ENCODE assay signal across 18 cellular contexts in the genomic region with DNA sequence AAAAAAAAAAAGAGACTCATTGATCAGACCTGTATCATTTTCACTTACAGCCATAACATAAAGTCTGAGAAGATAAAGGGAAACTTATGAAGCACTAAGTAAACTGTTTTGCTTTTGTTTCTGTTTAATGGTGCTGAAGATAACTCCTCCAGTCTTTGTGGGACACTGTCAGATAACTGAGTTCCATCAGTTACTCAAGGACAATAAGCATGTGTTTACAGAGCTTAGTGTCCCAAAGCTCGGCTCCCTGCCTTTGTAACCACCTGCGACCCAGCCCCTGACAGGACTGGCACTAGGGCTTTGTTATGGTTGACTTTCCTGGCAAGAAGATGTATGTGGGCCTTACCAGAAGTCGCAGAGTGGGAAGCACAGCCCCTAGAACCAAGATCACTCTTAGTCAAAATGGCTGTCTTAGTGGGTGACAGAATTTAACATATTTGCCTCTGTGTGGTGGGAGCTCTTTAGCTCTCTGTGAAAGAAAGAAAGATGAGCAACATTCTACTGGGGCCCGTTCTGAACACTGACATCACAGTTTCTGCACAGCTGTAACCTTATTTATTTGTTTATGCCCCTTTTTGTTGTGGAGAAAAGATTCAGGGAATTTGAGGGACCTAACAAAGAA.
"Had no signal": no experiment of that assay in that cellular context is flagged by ENCODE, and none has a peak within 500 bp of the region (broad histone marks: within the 10 kb centered on the region; RNA-seq: fewer than 3 reads in every experiment).

No MANE protein-coding gene starts in this region.

- ATAC-seq: activated CD8-positive, alpha-beta memory T cell treated with anti-CD3 and anti-CD28 coated beads, Interleukin-2, amount 10 ng/mL, durations not matched to agents 7 days and 5 days; left lung; SK-N-SH treated with all-trans-retinoic acid at 6 μM for 48 hours had no signal

- H3K27ac ChIP-seq: left lung, skin epidermis, thoracic aorta had no signal

- H3K9me3 Mint-ChIP-seq: activated CD4-positive, alpha-beta memory T cell treated with anti-CD3 and anti-CD28 coated beads for 36 hours had no signal

- H3K4me1 ChIP-seq: left lung had no signal

- H3K4me3 ChIP-seq: left lung, skin epidermis, thoracic aorta had no signal

- H3K9me3 ChIP-seq: left lung, thoracic aorta had no signal

- H3K27me3 Mint-ChIP-seq: activated CD4-positive, alpha-beta memory T cell treated with anti-CD3 and anti-CD28 coated beads for 36 hours; activated CD8-positive, alpha-beta memory T cell treated with anti-CD3 and anti-CD28 coated beads, Interleukin-2, amount 10 ng/mL, durations not matched to agents 7 days and 5 days; activated naive CD8-positive, alpha-beta T cell had no signal

- H3K27ac Mint-ChIP-seq: activated CD4-positive, alpha-beta memory T cell treated with anti-CD3 and anti-CD28 coated beads for 36 hours; activated CD8-positive, alpha-beta memory T cell treated with anti-CD3 and anti-CD28 coated beads, Interleukin-2, amount 10 ng/mL, durations not matched to agents 7 days and 5 days; activated naive CD8-positive, alpha-beta T cell had no signal

- DNase-seq: activated CD4-positive, alpha-beta memory T cell treated with anti-CD3 and anti-CD28 coated beads for 36 hours; activated CD8-positive, alpha-beta memory T cell treated with anti-CD3 and anti-CD28 coated beads, Interleukin-2, amount 10 ng/mL, durations not matched to agents 7 days and 5 days; activated effector memory CD4-positive, alpha-beta T cell treated with anti-CD3 and anti-CD28 coated beads, Interleukin-2, amount 50 U/mL, for 16 hours; activated T-cell treated with anti-CD3 and anti-CD28 coated beads, Interleukin-2, amount 50 U/mL, for 1 hour; dermis blood vessel endothelial cell; hippocampal formation; kidney; left lung; mammary epithelial cell; stimulated activated CD4-positive, alpha-beta T cell treated with anti-CD3 and anti-CD28 coated beads, Interleukin-15, amount 100 ng/mL, for 24 hours; stimulated activated CD4-positive, alpha-beta T cell treated with anti-CD3 and anti-CD28 coated beads, Interleukin-4, amount 100 ng/mL, for 24 hours; stimulated activated naive CD4-positive, alpha-beta T cell treated with Interleukin-2 at 50 U/mL for 16 hours; T-helper 1 cell had no signal

- H3K27me3 ChIP-seq: left lung had no signal

- FAIRE-seq: kidney, urothelium cell line had no signal

- H3K4me3 Mint-ChIP-seq: activated CD4-positive, alpha-beta memory T cell treated with anti-CD3 and anti-CD28 coated beads for 36 hours; activated CD8-positive, alpha-beta memory T cell treated with anti-CD3 and anti-CD28 coated beads, Interleukin-2, amount 10 ng/mL, durations not matched to agents 7 days and 5 days; activated naive CD8-positive, alpha-beta T cell had no signal
